Comparison of ENCODE assay signal across 17 cellular contexts in genomic region chr2:32363588-32363987, GRCh38. TPM values are rescaled to one million over a fixed set of nuclear protein-coding genes. Genes with fewer than 3 reads are reported as not detected.
DNase-seq lines count a peak whose midpoint lies in the region; ATAC-seq and TF ChIP-seq lines count a peak whose summit lies in the region.
"Had no signal": no experiment of that assay in that cellular context is flagged by ENCODE, and none has a peak within 500 bp of the region (broad histone marks: within the 10 kb centered on the region; RNA-seq: fewer than 3 reads in every experiment).

No MANE protein-coding gene starts in this region.

- H3K4me1 Mint-ChIP-seq in activated T-cell treated with anti-CD3 and anti-CD28 coated beads, Interleukin-2, amount 50 U/mL, for 24 hours (ENCODE audit: low read depth): peaks cover 67% of the 10 kb centered on the region
- peaks cover 76% of the 10 kb centered on the region for H3K4me1 Mint-ChIP-seq in activated T-cell treated with anti-CD3 and anti-CD28 coated beads, Interleukin-2, amount 50 U/mL, for 4 hours (ENCODE audit: low read depth)
- H3K4me1 Mint-ChIP-seq in GM23338 (peaks cover 24% of the 10 kb centered on the region), CD14-positive monocyte (peaks cover 45% of the 10 kb centered on the region)

- no peak for ATAC-seq in activated T-cell treated with anti-CD3 and anti-CD28 coated beads, Interleukin-2, amount 50 U/mL, for 4 hours
- ATAC-seq in GM23338: no peak
- ATAC-seq: heart right ventricle had no signal

- no peak overlapping the region for H3K27ac ChIP-seq in GM23338 (ENCODE audit: low read depth)
- peak overlapping the region; percentile 75 for H3K27ac ChIP-seq in Karpas-422 (ENCODE audit: low read length)
- H3K27ac ChIP-seq in neutrophil: peak overlapping the region; percentile 7
- H3K27ac ChIP-seq: heart right ventricle, prostate gland had no signal

- no peak overlapping the region for H3K4me3 Mint-ChIP-seq in activated T-cell treated with anti-CD3 and anti-CD28 coated beads, Interleukin-2, amount 50 U/mL, for 24 hours
- no peak overlapping the region for H3K4me3 Mint-ChIP-seq in activated T-cell treated with anti-CD3 and anti-CD28 coated beads, Interleukin-2, amount 50 U/mL, for 4 hours
- no peak overlapping the region for H3K4me3 Mint-ChIP-seq in GM23338
- H3K4me3 Mint-ChIP-seq in CD14-positive monocyte: no peak overlapping the region

- CTCF ChIA-PET in HEK293T (lab: Yijun Ruan, JAX): no interaction called here

- H3K9me2 ChIP-seq in GM23338 (ENCODE audit: insufficient read depth) (no peaks in the 10 kb centered on the region), Karpas-422 (replicated peaks; ENCODE audit: insufficient read depth, low read length) (no peaks in the 10 kb centered on the region)

- H3K36me3 Mint-ChIP-seq in activated T-cell treated with anti-CD3 and anti-CD28 coated beads, Interleukin-2, amount 50 U/mL, for 24 hours (ENCODE audit: low read depth): peaks cover 61% of the 10 kb centered on the region
- H3K36me3 Mint-ChIP-seq in activated T-cell treated with anti-CD3 and anti-CD28 coated beads, Interleukin-2, amount 50 U/mL, for 4 hours (ENCODE audit: insufficient read depth): peaks cover 17% of the 10 kb centered on the region
- peaks cover 26% of the 10 kb centered on the region for H3K36me3 Mint-ChIP-seq in GM23338 (ENCODE audit: low read depth)
- H3K36me3 Mint-ChIP-seq in CD14-positive monocyte: peaks cover 16 to 18% of the 10 kb centered on the region in 2 donors

- no peak overlapping the region for H3K4me2 ChIP-seq in GM23338
- H3K4me2 ChIP-seq in Karpas-422 (ENCODE audit: low read depth, low read length, poor library complexity, severe bottlenecking): peak overlapping the region; percentile 15

- H3K9me3 ChIP-seq in Karpas-422 (ENCODE audit: low read length): no peaks in the 10 kb centered on the region
- no peaks in the 10 kb centered on the region for H3K9me3 ChIP-seq in neutrophil
- H3K9me3 ChIP-seq: heart right ventricle, prostate gland had no signal

- H4K20me1 ChIP-seq in GM23338 (replicated peaks; ENCODE audit: insufficient read depth) (peaks cover 23% of the 10 kb centered on the region), Karpas-422 (ENCODE audit: insufficient read depth, low read depth, low read length) (peaks cover 39% of the 10 kb centered on the region)

- H3K36me3 ChIP-seq in GM23338 (ENCODE audit: insufficient read depth) (0 out of 2 replicates have a peak, but pooled peaks cover 4% of the 10 kb centered on the region), Karpas-422 (ENCODE audit: insufficient read depth, low read length) (peaks cover 49% of the 10 kb centered on the region), neutrophil (no peaks in the 10 kb centered on the region)
- H3K36me3 ChIP-seq: prostate gland had no signal

- H2AFZ ChIP-seq in GM23338: no peak overlapping the region
- H2AFZ ChIP-seq in Karpas-422 (ENCODE audit: low read length): no peak overlapping the region

- peak overlapping the region; percentile 8 for H3K27ac Mint-ChIP-seq in activated T-cell treated with anti-CD3 and anti-CD28 coated beads, Interleukin-2, amount 50 U/mL, for 24 hours
- peak overlapping the region; percentile 30; the same call in 1 of the 2 replicates for H3K27ac Mint-ChIP-seq in GM23338
- H3K27ac Mint-ChIP-seq in CD14-positive monocyte: peak overlapping the region in 2 of 7 donors; percentile 8 to 16

- TF ChIP-seq CTCF in GM23338 (conservative IDR thresholded peaks at IDR 0.05; ENCODE audit: low read depth in 2 of 2): no peak
- TF ChIP-seq CTCF in neutrophil (IDR thresholded peaks at IDR 0.05): no peak
- no peak for TF ChIP-seq CTCF in CD14-positive monocyte (IDR thresholded peaks at IDR 0.05)

- H3K27me3 ChIP-seq in GM23338 (ENCODE audit: insufficient read depth): no peaks in the 10 kb centered on the region
- no peaks in the 10 kb centered on the region for H3K27me3 ChIP-seq in Karpas-422 (ENCODE audit: low read length)
- no peaks in the 10 kb centered on the region for H3K27me3 ChIP-seq in neutrophil
- H3K27me3 ChIP-seq: heart right ventricle had no signal

- no peak overlapping the region for H3K9ac ChIP-seq in Karpas-422 (ENCODE audit: low read length)

- H3K79me2 ChIP-seq in GM23338 (replicated peaks; ENCODE audit: insufficient read depth) (peaks cover 100% of the 10 kb centered on the region), Karpas-422 (ENCODE audit: low read length) (peaks cover 100% of the 10 kb centered on the region)

- POLR2A ChIA-PET in HEK293T (lab: Yijun Ruan, JAX): no interaction called here

- DNase-seq in activated T-cell treated with anti-CD3 and anti-CD28 coated beads, Interleukin-2, amount 50 U/mL, for 24 hours: no peak
- DNase-seq in activated T-cell treated with anti-CD3 and anti-CD28 coated beads, Interleukin-2, amount 50 U/mL, for 4 hours: no peak
- DNase-seq in GM23338 (ENCODE audit: low spot score) (no peak), Karpas-422 (no peak), HEK293T (ENCODE audit: extremely low spot score) (no peak), CD14-positive monocyte (ENCODE audit: low spot score) (no peak)
- no peak for DNase-seq in activated CD4-positive, alpha-beta T cell treated with anti-CD3 and anti-CD28 coated beads, Interleukin-2, amount 50 U/mL, for 1 hour
- DNase-seq: 8988T; aorta; DMS79; heart right ventricle; NCI-H2029; stimulated activated CD4-positive, alpha-beta T cell treated with anti-CD3 and anti-CD28 coated beads, Interleukin-4, amount 100 ng/mL, for 24 hours; T-helper 9 cell had no signal

- no peaks in the 10 kb centered on the region for H3K9me3 Mint-ChIP-seq in activated T-cell treated with anti-CD3 and anti-CD28 coated beads, Interleukin-2, amount 50 U/mL, for 24 hours
- no peaks in the 10 kb centered on the region for H3K9me3 Mint-ChIP-seq in activated T-cell treated with anti-CD3 and anti-CD28 coated beads, Interleukin-2, amount 50 U/mL, for 4 hours
- H3K9me3 Mint-ChIP-seq in GM23338 (peaks cover 4% of the 10 kb centered on the region; the same call in 2 of the 3 replicates), CD14-positive monocyte (no peaks in the 10 kb centered on the region)

- intact Hi-C loops in CD14-positive monocyte (cut with micrococcal nuclease): no loop called here

- H3K4me1 ChIP-seq in GM23338 (ENCODE audit: insufficient read depth) (peaks cover 11% of the 10 kb centered on the region; the same call in 1 of the 2 replicates), Karpas-422 (ENCODE audit: low read length) (peaks cover 57% of the 10 kb centered on the region), neutrophil (ENCODE audit: control insufficient read depth in 1 of 2, insufficient read depth in 1 of 2, low read depth in 1 of 2, low read length in 1 of 2) (peaks cover 9 to 12% of the 10 kb centered on the region in 2 experiments)

- H3K27me3 Mint-ChIP-seq in activated T-cell treated with anti-CD3 and anti-CD28 coated beads, Interleukin-2, amount 50 U/mL, for 24 hours: no peaks in the 10 kb centered on the region
- H3K27me3 Mint-ChIP-seq in activated T-cell treated with anti-CD3 and anti-CD28 coated beads, Interleukin-2, amount 50 U/mL, for 4 hours (ENCODE audit: low read depth): no peaks in the 10 kb centered on the region
- H3K27me3 Mint-ChIP-seq in GM23338 (ENCODE audit: insufficient read depth, low read depth, poor library complexity): peaks cover 3% of the 10 kb centered on the region
- peaks cover 0 to 2% (median 2%) of the 10 kb centered on the region in 3 donors for H3K27me3 Mint-ChIP-seq in CD14-positive monocyte (ENCODE audit: low read depth in 3 of 3)
- H3K27me3 Mint-ChIP-seq: IgD-negative memory B cell had no signal

- H3K4me3 ChIP-seq in GM23338 (no peak overlapping the region), Karpas-422 (ENCODE audit: low read length) (no peak overlapping the region), neutrophil (ENCODE audit: low read depth in 1 of 2, low read length in 1 of 2) (no peak overlapping the region)
- H3K4me3 ChIP-seq: heart right ventricle, prostate gland had no signal

- no peaks in the 10 kb centered on the region for H3F3A ChIP-seq in GM23338 (replicated peaks; ENCODE audit: low read depth)

TF ChIP-seq in GM23338, 12 proteins besides CTCF, POLR2A, EP300 and RAD21 (continues in another document):
- TF ChIP-seq ZNF331 (CRISPR knock-in tag; IDR thresholded peaks at IDR 0.05; ENCODE audit: low read depth): no peak

TF ChIP-seq in HEK293T, 16 proteins besides CTCF, POLR2A, EP300 and RAD21:
- TF ChIP-seq SP1 (IDR thresholded peaks at IDR 0.05) (no peak), ELF4 (IDR thresholded peaks at IDR 0.05) (no peak), PKNOX1 (IDR thresholded peaks at IDR 0.05) (no peak), NFRKB (IDR thresholded peaks at IDR 0.05) (no peak), CTBP1 (IDR thresholded peaks at IDR 0.05; ENCODE audit: borderline replicate concordance) (no peak), L3MBTL2 (conservative IDR thresholded peaks at IDR 0.05) (no peak), HDGF (IDR thresholded peaks at IDR 0.05; ENCODE audit: borderline replicate concordance) (no peak), ZNF384 (IDR thresholded peaks at IDR 0.05) (no peak), BHLHE40 (IDR thresholded peaks at IDR 0.05; ENCODE audit: borderline replicate concordance) (no peak), FOXK2 (IDR thresholded peaks at IDR 0.05) (no peak), LEF1 (IDR thresholded peaks at IDR 0.05; ENCODE audit: borderline replicate concordance) (no peak), TARDBP (IDR thresholded peaks at IDR 0.05) (no peak), FOXA1 (IDR thresholded peaks at IDR 0.05) (no peak)

RNA-seq across cellular contexts. Expression of gene BIRC6, which starts 6.8 kb away (rescaled TPM):
- total RNA-seq in activated T-cell treated with anti-CD3 and anti-CD28 coated beads, Interleukin-2, amount 50 U/mL, for 4 hours: 10 to 100 TPM; 66.6 to 68.4 (median 67.7) TPM
- total RNA-seq in GM23338 (2014; rRNA removed; shearing (Covaris generic)): 87.1 and 131 TPM in 2 replicates
- 85.8 and 89.6 TPM in 2 replicates for polyA plus RNA-seq in GM23338 (2016; fragmentation: Nextera tagmentation; extraction: Ambion mirVana)
- total RNA-seq in Karpas-422 (2014; rRNA removed; shearing (Covaris generic); ENCODE audit: low replicate concordance): 121 and 182 TPM in 2 replicates
- polyA plus RNA-seq in CD14-positive monocyte: 10 to 100 TPM; 11.5 to 12.9 TPM
